In the genomic region with DNA sequence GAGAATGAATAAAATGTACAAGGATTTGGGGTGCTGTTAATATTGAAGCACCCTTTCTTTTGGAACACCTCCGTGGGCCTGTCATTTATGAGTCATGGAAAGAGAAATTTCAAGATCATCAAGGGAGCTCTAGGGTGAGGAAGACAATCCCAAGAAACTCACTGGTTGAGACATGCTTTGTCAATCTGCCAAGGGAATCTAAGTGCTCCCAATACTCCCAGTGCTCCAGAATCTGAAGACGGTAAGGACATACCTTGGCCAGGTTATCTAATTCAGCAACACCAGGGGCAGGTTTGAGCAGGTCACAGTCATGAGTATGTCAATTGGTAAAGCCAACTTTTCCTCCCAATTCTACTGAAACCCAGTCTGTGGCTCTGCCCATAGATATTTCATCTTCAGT, we compare ENCODE assay signal across 12 cellular contexts.
"Had no signal": no experiment of that assay in that cellular context is flagged by ENCODE, and none has a peak within 500 bp of the region (broad histone marks: within the 10 kb centered on the region; RNA-seq: fewer than 3 reads in every experiment).

No MANE protein-coding gene starts in this region.

- H3K27ac ChIP-seq: parathyroid adenoma had no signal

- DNase-seq: activated CD4-positive, alpha-beta T cell treated with anti-CD3 and anti-CD28 coated beads for 48 hours; activated naive CD4-positive, alpha-beta T cell treated with anti-CD3 and anti-CD28 coated beads for 36 hours; activated T-cell treated with anti-CD3 and anti-CD28 coated beads for 4 hours; effector memory CD8-positive, alpha-beta T cell; erythroblast; naive thymus-derived CD4-positive, alpha-beta T cell; right cardiac atrium; stimulated activated naive CD4-positive, alpha-beta T cell; substantia nigra; trophoblast cell had no signal

- H3K4me1 ChIP-seq: parathyroid adenoma had no signal

- ATAC-seq: activated T-helper 17 cell treated with anti-CD3 and anti-CD28 coated beads, Interleukin-2, amount 50 U/mL, for 72 hours; effector memory CD8-positive, alpha-beta T cell; naive thymus-derived CD4-positive, alpha-beta T cell; right cardiac atrium had no signal

- H3K9ac ChIP-seq: parathyroid adenoma had no signal

- H2AFZ ChIP-seq: parathyroid adenoma had no signal

- H3K79me2 ChIP-seq: parathyroid adenoma had no signal
